In genomic region chr1:93615201-93616150, GRCh38 we compare ENCODE assay signal across 1 cellular context.
TF ChIP-seq lines count a peak whose summit lies in the region.

No MANE protein-coding gene starts in this region.

TF ChIP-seq in HepG2, 621 proteins besides CTCF, POLR2A, EP300 and RAD21 (continued from another document and continues in another):
- no peak for TF ChIP-seq LBX2 (CRISPR knock-in tag; IDR thresholded peaks at IDR 0.05; ENCODE audit: borderline replicate concordance)
- TF ChIP-seq MXD4 (CRISPR knock-in tag; IDR thresholded peaks at IDR 0.05) = 0 out of 2 replicates have a peak, but pooled peaks have one; percentile 44
- peak; percentile 92 for TF ChIP-seq MED1 (CRISPR knock-in tag; IDR thresholded peaks at IDR 0.05)
- peak; percentile 84 for TF ChIP-seq GABPB1 (CRISPR knock-in tag; IDR thresholded peaks at IDR 0.05)
- no peak for TF ChIP-seq SCMH1 (CRISPR knock-in tag; IDR thresholded peaks at IDR 0.05; ENCODE audit: borderline replicate concordance)
- no peak for TF ChIP-seq SRSF9 (IDR thresholded peaks at IDR 0.05; ENCODE audit: borderline replicate concordance, insufficient read depth, low read depth, low read length, poor library complexity, severe bottlenecking)
- peak; percentile 54; the same call in 1 of the 2 replicates for TF ChIP-seq SMYD3 (CRISPR knock-in tag; IDR thresholded peaks at IDR 0.05)
- TF ChIP-seq ZNF121 (CRISPR knock-in tag; IDR thresholded peaks at IDR 0.05) = peak; percentile 78
- TF ChIP-seq KLF16 (CRISPR knock-in tag; IDR thresholded peaks at IDR 0.05) = peak; percentile 26 to 59; a peak in 1 of 4 replicates
- peak; percentile 50; the same call in 1 of the 2 replicates for TF ChIP-seq ZBED4 (CRISPR knock-in tag; IDR thresholded peaks at IDR 0.05; ENCODE audit: borderline replicate concordance)
- TF ChIP-seq HIVEP1 (CRISPR knock-in tag; IDR thresholded peaks at IDR 0.05) = no peak
- 0 out of 2 replicates have a peak, but pooled peaks have one; percentile 22 for TF ChIP-seq TFE3 (CRISPR knock-in tag; IDR thresholded peaks at IDR 0.05)
- no peak for TF ChIP-seq HNRNPUL1 (IDR thresholded peaks at IDR 0.05; ENCODE audit: low read depth, low read length)
- no peak for TF ChIP-seq ZNF740 (CRISPR knock-in tag; IDR thresholded peaks at IDR 0.05)
- no peak; the same call in 1 of the 2 replicates for TF ChIP-seq ZNF503 (CRISPR knock-in tag; IDR thresholded peaks at IDR 0.05)
- TF ChIP-seq HINFP (CRISPR knock-in tag; IDR thresholded peaks at IDR 0.05; ENCODE audit: low read depth) = 0 out of 2 replicates have a peak, but pooled peaks have one; percentile 54
- TF ChIP-seq ZNF281 (CRISPR knock-in tag; IDR thresholded peaks at IDR 0.05; ENCODE audit: borderline replicate concordance) = no peak
- TF ChIP-seq PRDM15 (CRISPR knock-in tag; IDR thresholded peaks at IDR 0.05) = no peak
- 0 out of 2 replicates have a peak, but pooled peaks have one; percentile 64 for TF ChIP-seq AFF4 (CRISPR knock-in tag; IDR thresholded peaks at IDR 0.05)
- TF ChIP-seq TEAD2 (CRISPR knock-in tag; IDR thresholded peaks at IDR 0.05) = no peak
- no peak for TF ChIP-seq SRSF1 (optimal IDR thresholded peaks at IDR 0.05; ENCODE audit: low read depth, low read length)
- TF ChIP-seq ZNF232 (CRISPR knock-in tag; IDR thresholded peaks at IDR 0.05; ENCODE audit: borderline replicate concordance) = no peak
- no peak for TF ChIP-seq LRRFIP1 (CRISPR knock-in tag; conservative IDR thresholded peaks at IDR 0.05)
- TF ChIP-seq RBM22 (optimal IDR thresholded peaks at IDR 0.05; ENCODE audit: low read length) = no peak
- no peak for TF ChIP-seq IRF2 (CRISPR knock-in tag; IDR thresholded peaks at IDR 0.05)
- TF ChIP-seq ARHGAP35 (CRISPR knock-in tag; IDR thresholded peaks at IDR 0.05; ENCODE audit: borderline replicate concordance) = 0 out of 2 replicates have a peak, but pooled peaks have one; percentile 76
- TF ChIP-seq ZFP36 (IDR thresholded peaks at IDR 0.05; ENCODE audit: borderline replicate concordance, low read depth, low read length, partially characterized antibody) = no peak
- TF ChIP-seq KMT2A (CRISPR knock-in tag; IDR thresholded peaks at IDR 0.05) = no peak
- peak; percentile 72; the same call in 1 of the 2 replicates for TF ChIP-seq ZNF816 (CRISPR knock-in tag; IDR thresholded peaks at IDR 0.05; ENCODE audit: borderline replicate concordance)
